13 cellular contexts compared by ENCODE assay signal in the genomic region with DNA sequence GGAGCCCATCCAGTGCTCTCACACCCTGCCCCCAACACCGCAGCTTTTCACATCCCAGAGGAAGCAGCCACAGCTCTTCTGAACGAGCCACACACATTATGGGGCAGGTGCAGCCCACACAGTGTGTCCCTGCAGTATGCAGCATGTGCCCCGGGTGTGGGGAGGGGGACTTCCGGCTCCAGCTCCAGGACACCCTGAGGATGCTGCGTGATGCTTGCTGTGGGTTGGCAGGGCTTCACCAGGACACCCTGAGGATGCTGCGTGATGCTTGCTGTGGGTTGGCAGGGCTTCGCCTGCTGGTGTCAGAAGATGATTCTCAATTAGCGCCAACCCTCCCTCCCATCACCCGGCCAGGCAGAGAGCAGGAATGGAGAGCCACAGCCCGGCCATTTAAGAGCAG.
DNase-seq lines count a peak whose midpoint lies in the region; ATAC-seq, FAIRE-seq and TF ChIP-seq lines count a peak whose summit lies in the region.
"Had no signal": no experiment of that assay in that cellular context is flagged by ENCODE, and none has a peak within 500 bp of the region (broad histone marks: within the 10 kb centered on the region; RNA-seq: fewer than 3 reads in every experiment).

No MANE protein-coding gene starts in this region.

- H3F3A ChIP-seq in GM23338 (replicated peaks; ENCODE audit: low read depth), result no peaks in the 10 kb centered on the region

- H3K79me2 ChIP-seq in HepG2 (ENCODE audit: insufficient read depth, low read length) (no peaks in the 10 kb centered on the region), GM23338 (replicated peaks; ENCODE audit: insufficient read depth) (no peaks in the 10 kb centered on the region)

- no peak for TF ChIP-seq POLR2A in HepG2 (IDR thresholded peaks at IDR 0.05; ENCODE audit: insufficient read depth in 1 of 2, low read depth in 2 of 2, low read length in 2 of 2)
- TF ChIP-seq POLR2A in spleen (IDR thresholded peaks at IDR 0.05), result no peak

- ATAC-seq in stimulated activated naive CD8-positive, alpha-beta T cell treated with anti-CD3 and anti-CD28 coated beads, Interleukin-15, Interleukin-2, amounts not matched to agents 100 U/mL and 50 U/mL, for 24 hours, result peak; percentile 7
- no peak for ATAC-seq in stimulated activated naive CD8-positive, alpha-beta T cell treated with anti-CD3 and anti-CD28 coated beads, Interleukin-15, amount 100 ng/mL, for 72 hours
- ATAC-seq in HepG2, result no peak
- no peak for ATAC-seq in GM23338

- H3K4me3 ChIP-seq in HepG2 (replicated peaks in 1 of 3; ENCODE audit: insufficient read depth in 1 of 3, low read depth in 2 of 3, low read length in 3 of 3) (no peak overlapping the region), spleen (no peak overlapping the region), GM23338 (no peak overlapping the region)

- POLR2A ChIA-PET in HepG2 (lab: Yijun Ruan, JAX), result no interaction called here

- H3K27ac ChIP-seq in HepG2 (ENCODE audit: extremely low read length, insufficient read depth, low read length) (no peak overlapping the region), spleen (no peak overlapping the region), GM23338 (ENCODE audit: low read depth) (no peak overlapping the region)

- H3K27me3 Mint-ChIP-seq in stimulated activated naive CD8-positive, alpha-beta T cell treated with anti-CD3 and anti-CD28 coated beads, Interleukin-15, amount 100 ng/mL, for 72 hours, result no peaks in the 10 kb centered on the region
- peaks cover 9% of the 10 kb centered on the region for H3K27me3 Mint-ChIP-seq in GM23338 (ENCODE audit: insufficient read depth, low read depth, poor library complexity)
- H3K27me3 Mint-ChIP-seq: B cell; CD4-positive, alpha-beta T cell had no signal

- H3K4me3 Mint-ChIP-seq in stimulated activated naive CD8-positive, alpha-beta T cell treated with anti-CD3 and anti-CD28 coated beads, Interleukin-15, amount 100 ng/mL, for 72 hours, result no peak overlapping the region
- H3K4me3 Mint-ChIP-seq in GM23338, result no peak overlapping the region
- H3K4me3 Mint-ChIP-seq: B cell; CD4-positive, alpha-beta T cell had no signal

- H4K20me1 ChIP-seq in HepG2 (ENCODE audit: insufficient read depth, low read length) (no peaks in the 10 kb centered on the region; the same call in 1 of the 2 replicates), GM23338 (replicated peaks; ENCODE audit: insufficient read depth) (no peaks in the 10 kb centered on the region)

- H3K4me2 ChIP-seq in HepG2 (ENCODE audit: low read depth, low read length), result no peak overlapping the region
- no peak overlapping the region for H3K4me2 ChIP-seq in GM23338

- in situ Hi-C loops in HepG2 (cut with HindIII; ENCODE audit: extremely low pct_ligation_motif_present, low pct_unique_long_range_greater_than_20kb), result no loop called here
- in situ Hi-C loops in ACHN (cut with HindIII; ENCODE audit: low pct_ligation_motif_present, low pct_unique_long_range_greater_than_20kb, low sequenced_read_pairs), result no loop called here

- TF ChIP-seq EP300 in HepG2 (IDR thresholded peaks at IDR 0.05; ENCODE audit: low read depth in 2 of 2, low read length in 2 of 2) (no peak), HepG2 (CRISPR knock-in tag; IDR thresholded peaks at IDR 0.05; ENCODE audit: borderline replicate concordance) (no peak)

- BruUV-seq in HepG2 (replicated peaks; lab: Mats Ljungman, UMichigan), result no TSS peak

- WGBS in HepG2 (ENCODE audit: low lambda C conversion rate), result 92% methylated on average over 8 of the region's 10 CpGs
- WGBS in spleen, 5 donors, result 95 to 100% (median 97%) methylated on average over 8 to 10 of the region's 10 CpGs

- no peak for TF ChIP-seq RAD21 in HepG2 (CRISPR knock-in tag; IDR thresholded peaks at IDR 0.05)

- peaks cover 6% of the 10 kb centered on the region; the same call in 2 of the 3 replicates for H3K36me3 Mint-ChIP-seq in GM23338 (ENCODE audit: low read depth)

- no peaks in the 10 kb centered on the region for H3K4me1 Mint-ChIP-seq in stimulated activated naive CD8-positive, alpha-beta T cell treated with anti-CD3 and anti-CD28 coated beads, Interleukin-15, amount 100 ng/mL, for 72 hours
- H3K4me1 Mint-ChIP-seq in GM23338, result no peaks in the 10 kb centered on the region
- H3K4me1 Mint-ChIP-seq: B cell had no signal

- TF ChIP-seq CTCF in HepG2 (CRISPR knock-in tag; IDR thresholded peaks at IDR 0.05) (no peak), spleen (IDR thresholded peaks at IDR 0.05 in 8 of 11, conservative IDR thresholded peaks at IDR 0.05 in 3 of 11) (no peak), GM23338 (conservative IDR thresholded peaks at IDR 0.05; ENCODE audit: low read depth in 2 of 2) (no peak)

- H3K36me3 ChIP-seq in HepG2 (replicated peaks in 1 of 2; ENCODE audit: control insufficient read depth in 1 of 2, insufficient read depth in 2 of 2, low read length in 2 of 2), result peaks cover 3 to 8% of the 10 kb centered on the region in 2 experiments; a peak in 4 of 5 replicates
- H3K36me3 ChIP-seq in spleen, result peaks cover 0 to 58% (median 12%) of the 10 kb centered on the region in 6 donors
- no peaks in the 10 kb centered on the region for H3K36me3 ChIP-seq in GM23338 (ENCODE audit: insufficient read depth)

- H3K9me2 ChIP-seq in GM23338 (ENCODE audit: insufficient read depth), result no peaks in the 10 kb centered on the region

- H3K27me3 ChIP-seq in HepG2 (ENCODE audit: control insufficient read depth in 1 of 2, insufficient read depth in 2 of 2, low read length in 2 of 2) (no peaks in the 10 kb centered on the region), spleen (replicated peaks in 1 of 7) (no peaks in the 10 kb centered on the region), GM23338 (ENCODE audit: insufficient read depth) (no peaks in the 10 kb centered on the region)

- H3K9me3 ChIP-seq in HepG2 (ENCODE audit: low read length) (no peaks in the 10 kb centered on the region), spleen (no peaks in the 10 kb centered on the region)

- H2AFZ ChIP-seq in HepG2 (ENCODE audit: low read length) (no peak overlapping the region), GM23338 (no peak overlapping the region)

- H3K9me3 Mint-ChIP-seq in stimulated activated naive CD8-positive, alpha-beta T cell treated with anti-CD3 and anti-CD28 coated beads, Interleukin-15, amount 100 ng/mL, for 72 hours, result no peaks in the 10 kb centered on the region
- H3K9me3 Mint-ChIP-seq in GM23338, result peaks cover 8% of the 10 kb centered on the region; the same call in 1 of the 3 replicates
- H3K9me3 Mint-ChIP-seq: CD4-positive, alpha-beta T cell had no signal

- no peak for FAIRE-seq in HepG2 (lab: Jason Lieb, UNC)

- intact Hi-C loops in HepG2 (cut with micrococcal nuclease; ENCODE audit: unreplicated experiment) (no loop called here), spleen (cut with DNase I; ENCODE audit: low total_unique reads) (no loop called here)

- no peak for DNase-seq in stimulated activated naive CD8-positive, alpha-beta T cell treated with anti-CD3 and anti-CD28 coated beads, Interleukin-15, Interleukin-2, amounts not matched to agents 100 U/mL and 50 U/mL, for 24 hours
- no peak for DNase-seq in stimulated activated naive CD8-positive, alpha-beta T cell treated with anti-CD3 and anti-CD28 coated beads, Interleukin-15, amount 100 ng/mL, for 72 hours
- DNase-seq in HepG2 (ENCODE audit: low spot score) (no peak), spleen (peak; percentile 54), ACHN (no peak), GM19238 (ENCODE audit: insufficient read length, low spot score) (no peak), GM23338 (ENCODE audit: low spot score) (no peak)
- DNase-seq: C1 segment of cervical spinal cord; Calu3; CD4-positive, alpha-beta T cell; DMS 273 treated with DMSO at 0.1 percent for 48 hours; H7 had no signal

- H3K9ac ChIP-seq in HepG2 (ENCODE audit: insufficient read depth, low read depth, low read length), result no peak overlapping the region

- peak overlapping the region in 1 of 2 donors; percentile 89 for H3K27ac Mint-ChIP-seq in stimulated activated naive CD8-positive, alpha-beta T cell treated with anti-CD3 and anti-CD28 coated beads, Interleukin-15, amount 100 ng/mL, for 72 hours
- H3K27ac Mint-ChIP-seq in GM23338, result no peak overlapping the region
- H3K27ac Mint-ChIP-seq: B cell; CD4-positive, alpha-beta T cell had no signal

- CTCF ChIA-PET in HepG2 (lab: Yijun Ruan, JAX; ENCODE audit: low intra/inter-chr PET ratio, low total read pairs), result no interaction called here

- H3K4me1 ChIP-seq in HepG2 (ENCODE audit: insufficient read depth, low read length), result no peaks in the 10 kb centered on the region
- no peaks in the 10 kb centered on the region for H3K4me1 ChIP-seq in spleen
- no peaks in the 10 kb centered on the region for H3K4me1 ChIP-seq in GM23338 (ENCODE audit: insufficient read depth)

TF ChIP-seq in HepG2, 621 proteins besides CTCF, POLR2A, EP300 and RAD21:
- no peak for TF ChIP-seq SNAI1 (CRISPR knock-in tag; IDR thresholded peaks at IDR 0.05; ENCODE audit: borderline replicate concordance)
- peak; percentile 7 for TF ChIP-seq AGO2 (optimal IDR thresholded peaks at IDR 0.05; ENCODE audit: low read depth, low read length)
TF ChIP-seq in HepG2: peak in this region for 1.

TF ChIP-seq in GM23338, 12 proteins besides CTCF, POLR2A, EP300 and RAD21 (continues in another document):
- TF ChIP-seq, protein P1, sequence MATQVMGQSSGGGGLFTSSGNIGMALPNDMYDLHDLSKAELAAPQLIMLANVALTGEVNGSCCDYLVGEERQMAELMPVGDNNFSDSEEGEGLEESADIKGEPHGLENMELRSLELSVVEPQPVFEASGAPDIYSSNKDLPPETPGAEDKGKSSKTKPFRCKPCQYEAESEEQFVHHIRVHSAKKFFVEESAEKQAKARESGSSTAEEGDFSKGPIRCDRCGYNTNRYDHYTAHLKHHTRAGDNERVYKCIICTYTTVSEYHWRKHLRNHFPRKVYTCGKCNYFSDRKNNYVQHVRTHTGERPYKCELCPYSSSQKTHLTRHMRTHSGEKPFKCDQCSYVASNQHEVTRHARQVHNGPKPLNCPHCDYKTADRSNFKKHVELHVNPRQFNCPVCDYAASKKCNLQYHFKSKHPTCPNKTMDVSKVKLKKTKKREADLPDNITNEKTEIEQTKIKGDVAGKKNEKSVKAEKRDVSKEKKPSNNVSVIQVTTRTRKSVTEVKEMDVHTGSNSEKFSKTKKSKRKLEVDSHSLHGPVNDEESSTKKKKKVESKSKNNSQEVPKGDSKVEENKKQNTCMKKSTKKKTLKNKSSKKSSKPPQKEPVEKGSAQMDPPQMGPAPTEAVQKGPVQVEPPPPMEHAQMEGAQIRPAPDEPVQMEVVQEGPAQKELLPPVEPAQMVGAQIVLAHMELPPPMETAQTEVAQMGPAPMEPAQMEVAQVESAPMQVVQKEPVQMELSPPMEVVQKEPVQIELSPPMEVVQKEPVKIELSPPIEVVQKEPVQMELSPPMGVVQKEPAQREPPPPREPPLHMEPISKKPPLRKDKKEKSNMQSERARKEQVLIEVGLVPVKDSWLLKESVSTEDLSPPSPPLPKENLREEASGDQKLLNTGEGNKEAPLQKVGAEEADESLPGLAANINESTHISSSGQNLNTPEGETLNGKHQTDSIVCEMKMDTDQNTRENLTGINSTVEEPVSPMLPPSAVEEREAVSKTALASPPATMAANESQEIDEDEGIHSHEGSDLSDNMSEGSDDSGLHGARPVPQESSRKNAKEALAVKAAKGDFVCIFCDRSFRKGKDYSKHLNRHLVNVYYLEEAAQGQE (IDR thresholded peaks at IDR 0.05; ENCODE audit: unreplicated experiment), result no peak
- TF ChIP-seq CREB1 (CRISPR knock-in tag; IDR thresholded peaks at IDR 0.05; ENCODE audit: low read depth), result no peak
- no peak for TF ChIP-seq ZNF331 (CRISPR knock-in tag; IDR thresholded peaks at IDR 0.05; ENCODE audit: low read depth)
- no peak for TF ChIP-seq ZNF114 (CRISPR knock-in tag; IDR thresholded peaks at IDR 0.05)
